In genomic region chr2:3432693-3433338, GRCh38 we compare ENCODE assay signal across 29 cellular contexts. TPM values are rescaled to one million over a fixed set of nuclear protein-coding genes. Genes with fewer than 3 reads are reported as not detected.
DNase-seq lines count a peak whose midpoint lies in the region; ATAC-seq, FAIRE-seq and TF ChIP-seq lines count a peak whose summit lies in the region.
"Had no signal": no experiment of that assay in that cellular context is flagged by ENCODE, and none has a peak within 500 bp of the region (broad histone marks: within the 10 kb centered on the region; RNA-seq: fewer than 3 reads in every experiment).

No MANE protein-coding gene starts in this region.

- no peak for TF ChIP-seq CTCF in kidney (IDR thresholded peaks at IDR 0.05; ENCODE audit: borderline replicate concordance, extremely low read depth, insufficient read depth)
- no peak for TF ChIP-seq CTCF in Peyer's patch (IDR thresholded peaks at IDR 0.05)

- FAIRE-seq in kidney (lab: Jason Lieb, UNC) = no peak
- FAIRE-seq: pancreas had no signal

- no peak for TF ChIP-seq POLR2A in Peyer's patch (IDR thresholded peaks at IDR 0.05)

- H3K9me3 ChIP-seq in kidney (ENCODE audit: control insufficient read depth in 1 of 2, low read length in 2 of 2) = no peaks in the 10 kb centered on the region
- no peaks in the 10 kb centered on the region for H3K9me3 ChIP-seq in Peyer's patch
- H3K9me3 ChIP-seq in T-helper 17 cell (ENCODE audit: control insufficient read depth, low read length, poor library complexity, severe bottlenecking) = no peaks in the 10 kb centered on the region
- H3K9me3 ChIP-seq: pancreas, right lobe of liver, tibial artery had no signal

- no peak for ATAC-seq in T-helper 17 cell
- ATAC-seq: activated CD8-positive, alpha-beta memory T cell treated with anti-CD3 and anti-CD28 coated beads, Interleukin-2, amount 10 ng/mL, durations not matched to agents 7 days and 5 days; left colon; natural killer cell had no signal

- H3K4me1 ChIP-seq in kidney (ENCODE audit: control insufficient read depth in 1 of 2, insufficient read depth in 1 of 2, low read depth in 1 of 2, low read length in 2 of 2) (peaks cover 0 to 3% of the 10 kb centered on the region in 2 donors), Peyer's patch (peaks cover 0 to 6% (median 0%) of the 10 kb centered on the region in 4 donors)
- H3K4me1 ChIP-seq: pancreas, right lobe of liver, tibial artery had no signal

- H3K27ac ChIP-seq in cingulate gyrus (ENCODE audit: low read depth, low read length) (peak overlapping the region; percentile 58), kidney (ENCODE audit: low read depth in 2 of 2, low read length in 2 of 2) (peak overlapping the region; percentile 26 to 59), temporal lobe (ENCODE audit: low read depth, low read length) (peak overlapping the region; percentile 45), Peyer's patch (no peak overlapping the region)
- H3K27ac ChIP-seq: 22Rv1, cardiac muscle cell, pancreas, right lobe of liver, tibial artery had no signal

- DNase-seq in DMS53 (lab: John Stamatoyannopoulos, UW) (peak; percentile 16), DMS53 treated with DMSO at 0.1 percent for 48 hours (lab: John Stamatoyannopoulos, UW; ENCODE audit: unreplicated experiment) (no peak), kidney (no peak), Peyer's patch (no peak), T-helper 17 cell (no peak)
- no peak for DNase-seq in activated T-cell treated with anti-CD3 and anti-CD28 coated beads, Interleukin-2, amount 50 U/mL, for 24 hours
- DNase-seq: activated CD4-positive, alpha-beta T cell treated with anti-CD3 and anti-CD28 coated beads, Interleukin-2, amount 50 U/mL, for 1 hour; activated CD8-positive, alpha-beta memory T cell treated with anti-CD3 and anti-CD28 coated beads, Interleukin-2, amount 10 ng/mL, durations not matched to agents 7 days and 5 days; activated naive CD4-positive, alpha-beta T cell treated with anti-CD3 and anti-CD28 coated beads for 36 hours; anterior cingulate cortex; CD4-positive, alpha-beta memory T cell; dermis blood vessel endothelial cell; DMS79; GF-D8; H7; left colon; natural killer cell; NCI-H526 treated with DMSO at 0.1 percent for 48 hours; pancreas; right lobe of liver; stimulated activated CD4-positive, alpha-beta T cell treated with anti-CD3 and anti-CD28 coated beads, Interleukin-12 subunit alpha, Interleukin-12 subunit beta, amount 100 ng/mL, for 4 hours; stimulated activated CD4-positive, alpha-beta T cell treated with anti-CD3 and anti-CD28 coated beads, Interleukin-4, amount 100 ng/mL, for 4 hours; stimulated activated naive CD4-positive, alpha-beta T cell treated with Interleukin-2 at 50 U/mL for 16 hours; T-helper 9 cell; tibial artery had no signal

- H3K4me3 Mint-ChIP-seq in T-helper 17 cell = no peak overlapping the region
- no peak overlapping the region for H3K4me3 Mint-ChIP-seq in activated T-cell treated with anti-CD3 and anti-CD28 coated beads, Interleukin-2, amount 50 U/mL, for 24 hours
- H3K4me3 Mint-ChIP-seq: activated CD8-positive, alpha-beta memory T cell treated with anti-CD3 and anti-CD28 coated beads, Interleukin-2, amount 10 ng/mL, durations not matched to agents 7 days and 5 days; activated naive CD4-positive, alpha-beta T cell treated with anti-CD3 and anti-CD28 coated beads for 36 hours; CD4-positive, alpha-beta memory T cell; natural killer cell had no signal

- H3K4me3 ChIP-seq in kidney (ENCODE audit: low read length in 2 of 2) = no peak overlapping the region
- no peak overlapping the region for H3K4me3 ChIP-seq in Peyer's patch
- H3K4me3 ChIP-seq: cardiac muscle cell, pancreas, right lobe of liver, tibial artery had no signal

- H3K9me3 Mint-ChIP-seq in activated T-cell treated with anti-CD3 and anti-CD28 coated beads, Interleukin-2, amount 50 U/mL, for 24 hours = no peaks in the 10 kb centered on the region
- H3K9me3 Mint-ChIP-seq: activated naive CD4-positive, alpha-beta T cell treated with anti-CD3 and anti-CD28 coated beads for 36 hours; CD4-positive, alpha-beta memory T cell; natural killer cell had no signal

- H3K27ac Mint-ChIP-seq in T-helper 17 cell = no peak overlapping the region
- no peak overlapping the region for H3K27ac Mint-ChIP-seq in activated T-cell treated with anti-CD3 and anti-CD28 coated beads, Interleukin-2, amount 50 U/mL, for 24 hours
- H3K27ac Mint-ChIP-seq: activated CD8-positive, alpha-beta memory T cell treated with anti-CD3 and anti-CD28 coated beads, Interleukin-2, amount 10 ng/mL, durations not matched to agents 7 days and 5 days; activated naive CD4-positive, alpha-beta T cell treated with anti-CD3 and anti-CD28 coated beads for 36 hours had no signal

- peaks cover 5% of the 10 kb centered on the region for H3K36me3 Mint-ChIP-seq in T-helper 17 cell (ENCODE audit: low read depth)
- H3K36me3 Mint-ChIP-seq in activated T-cell treated with anti-CD3 and anti-CD28 coated beads, Interleukin-2, amount 50 U/mL, for 24 hours (ENCODE audit: low read depth) = peaks cover 70% of the 10 kb centered on the region

- H3K9ac ChIP-seq in kidney (ENCODE audit: low read length in 2 of 2) = no peak overlapping the region

- no peaks in the 10 kb centered on the region for H3K27me3 Mint-ChIP-seq in T-helper 17 cell
- H3K27me3 Mint-ChIP-seq in activated T-cell treated with anti-CD3 and anti-CD28 coated beads, Interleukin-2, amount 50 U/mL, for 24 hours = no peaks in the 10 kb centered on the region
- H3K27me3 Mint-ChIP-seq: activated CD8-positive, alpha-beta memory T cell treated with anti-CD3 and anti-CD28 coated beads, Interleukin-2, amount 10 ng/mL, durations not matched to agents 7 days and 5 days; CD4-positive, alpha-beta memory T cell had no signal

- H3K27me3 ChIP-seq in Peyer's patch = no peaks in the 10 kb centered on the region
- H3K27me3 ChIP-seq: cardiac muscle cell, pancreas, right lobe of liver, tibial artery had no signal

- H3K4me1 Mint-ChIP-seq in T-helper 17 cell = peaks cover 3% of the 10 kb centered on the region
- H3K4me1 Mint-ChIP-seq in activated T-cell treated with anti-CD3 and anti-CD28 coated beads, Interleukin-2, amount 50 U/mL, for 24 hours (ENCODE audit: low read depth) = peaks cover 3% of the 10 kb centered on the region

- intact Hi-C loops in kidney (cut with DNase I) = no loop called here

- H3K36me3 ChIP-seq in kidney (ENCODE audit: control insufficient read depth in 1 of 2, insufficient read depth in 2 of 2, low read length in 2 of 2) (peaks cover 0 to 4% of the 10 kb centered on the region in 2 donors), Peyer's patch (peaks cover 0 to 34% (median 0%) of the 10 kb centered on the region in 3 donors)

RNA-seq across cellular contexts. Expression of gene TRAPPC12, which starts 53.3 kb away (rescaled TPM):
- total RNA-seq in kidney (104 TPM), temporal lobe (46.5 TPM), Peyer's patch (100 to 1,000 TPM; 122 to 191 (median 158) TPM), T-helper 17 cell (10 to 100 TPM; 66.5 to 80.4 TPM)
- 81.6 TPM for polyA plus RNA-seq in kidney (ENCODE audit: insufficient read depth, low read depth, low replicate concordance)

RNA-seq across cellular contexts. Expression of gene EIPR1, which starts 55.2 kb away (rescaled TPM):
- total RNA-seq in kidney (28.2 TPM), temporal lobe (31.2 TPM), Peyer's patch (10 to 100 TPM; 23.4 to 94.1 (median 36.2) TPM), T-helper 17 cell (10 to 100 TPM; 25.1 to 28.5 TPM)
- 37.8 TPM for polyA plus RNA-seq in kidney (ENCODE audit: insufficient read depth, low read depth, low replicate concordance)

Comparison
In these comparisons a context has a peak if more than half of its experiments do, and no peak if none do; other contexts are left out.
1. H3K27ac ChIP-seq: peak in cingulate gyrus (single experiment), kidney (2 of 2) and temporal lobe (single experiment); none in Peyer's patch (0 of 4).